8 cellular contexts compared by ENCODE assay signal in genomic region chr9:4315582-4316215, GRCh38. TPM values are rescaled to one million over a fixed set of nuclear protein-coding genes. Genes with fewer than 3 reads are reported as not detected.
DNase-seq lines count a peak whose midpoint lies in the region; ATAC-seq, FAIRE-seq and TF ChIP-seq lines count a peak whose summit lies in the region.

No MANE protein-coding gene starts in this region.

- no peaks in the 10 kb centered on the region for H3F3A ChIP-seq in DOHH2 (ENCODE audit: control insufficient read depth, insufficient read depth)

- no peak for TF ChIP-seq POLR2A in Peyer's patch (IDR thresholded peaks at IDR 0.05)

- no peak overlapping the region for H2AFZ ChIP-seq in parathyroid adenoma

- peak; percentile 48 to 87 (median 85) for DNase-seq in Peyer's patch
- DNase-seq in activated T-helper 1 cell treated with anti-CD3 and anti-CD28 coated beads, Interleukin-12 subunit alpha, Interleukin-12 subunit beta, Interleukin-2, Interleukin-4 antibody, amounts not matched to agents 30 ng/mL and 10 ng/mL and 1 ng/mL, durations not matched to agents 14 hours and 24 hours and 36 hours (ENCODE audit: low spot score): peak; percentile 60
- peak; percentile 52 to 89 for DNase-seq in foreskin fibroblast
- DNase-seq in urothelium cell line (ENCODE audit: low spot score): peak; percentile 60

- TF ChIP-seq EP300 in Ishikawa (IDR thresholded peaks at IDR 0.05; ENCODE audit: borderline replicate concordance): no peak

- H3K9me3 ChIP-seq in DOHH2 (ENCODE audit: control insufficient read depth, insufficient read depth, low read length) (no peaks in the 10 kb centered on the region), Peyer's patch (no peaks in the 10 kb centered on the region), parathyroid adenoma (ENCODE audit: control insufficient read depth, low read length) (no peaks in the 10 kb centered on the region)

- no peaks in the 10 kb centered on the region for H3K36me3 Mint-ChIP-seq in activated T-helper 1 cell treated with anti-CD3 and anti-CD28 coated beads, Interleukin-12 subunit alpha, Interleukin-12 subunit beta, Interleukin-2, Interleukin-4 antibody, amounts not matched to agents 30 ng/mL and 10 ng/mL and 1 ng/mL, durations not matched to agents 14 hours and 24 hours and 36 hours (ENCODE audit: low read depth)

- H3K4me1 Mint-ChIP-seq in activated T-helper 1 cell treated with anti-CD3 and anti-CD28 coated beads, Interleukin-12 subunit alpha, Interleukin-12 subunit beta, Interleukin-2, Interleukin-4 antibody, amounts not matched to agents 30 ng/mL and 10 ng/mL and 1 ng/mL, durations not matched to agents 14 hours and 24 hours and 36 hours (ENCODE audit: low read depth): peaks cover 5% of the 10 kb centered on the region

- no peaks in the 10 kb centered on the region for H3K9me2 ChIP-seq in DOHH2 (replicated peaks; ENCODE audit: control insufficient read depth, low read length)

- H3K36me3 ChIP-seq in DOHH2 (ENCODE audit: control insufficient read depth, low read length): no peaks in the 10 kb centered on the region
- no peaks in the 10 kb centered on the region for H3K36me3 ChIP-seq in Peyer's patch
- no peaks in the 10 kb centered on the region for H3K36me3 ChIP-seq in parathyroid adenoma (ENCODE audit: control insufficient read depth, insufficient read depth, low read length)

- H3K4me1 ChIP-seq in DOHH2 (ENCODE audit: control insufficient read depth, low read length) (no peaks in the 10 kb centered on the region), Peyer's patch (no peaks in the 10 kb centered on the region), parathyroid adenoma (no peaks in the 10 kb centered on the region)

- H3K4me2 ChIP-seq in DOHH2 (ENCODE audit: low read length) (no peak overlapping the region), parathyroid adenoma (ENCODE audit: low read length) (no peak overlapping the region)

- H3K27ac ChIP-seq in DOHH2 (ENCODE audit: low read depth, low read length): no peak overlapping the region
- no peak overlapping the region for H3K27ac ChIP-seq in Peyer's patch
- H3K27ac ChIP-seq in parathyroid adenoma: no peak overlapping the region

- no peak overlapping the region for H3K4me3 Mint-ChIP-seq in activated T-helper 1 cell treated with anti-CD3 and anti-CD28 coated beads, Interleukin-12 subunit alpha, Interleukin-12 subunit beta, Interleukin-2, Interleukin-4 antibody, amounts not matched to agents 30 ng/mL and 10 ng/mL and 1 ng/mL, durations not matched to agents 14 hours and 24 hours and 36 hours

- TF ChIP-seq CTCF in DOHH2 (IDR thresholded peaks at IDR 0.05; ENCODE audit: low read depth, low read length, poor library complexity, severe bottlenecking): peak; percentile 91
- peak in 5 of 6 experiments; percentile 23 to 84 (median 82) for TF ChIP-seq CTCF in Peyer's patch (IDR thresholded peaks at IDR 0.05)
- TF ChIP-seq CTCF in foreskin fibroblast (IDR thresholded peaks at IDR 0.05; ENCODE audit: low read depth, low read length): peak; percentile 49
- peak; percentile 61 for TF ChIP-seq CTCF in parathyroid adenoma (IDR thresholded peaks at IDR 0.05)

- no peak overlapping the region for H3K27ac Mint-ChIP-seq in activated T-helper 1 cell treated with anti-CD3 and anti-CD28 coated beads, Interleukin-12 subunit alpha, Interleukin-12 subunit beta, Interleukin-2, Interleukin-4 antibody, amounts not matched to agents 30 ng/mL and 10 ng/mL and 1 ng/mL, durations not matched to agents 14 hours and 24 hours and 36 hours

- TF ChIP-seq RAD21 in Ishikawa (IDR thresholded peaks at IDR 0.05; ENCODE audit: low read depth): peak; percentile 99

- ATAC-seq in GM21529 (IDR thresholded peaks at IDR 0.05; ENCODE audit: unreplicated experiment): peak; percentile 98

- intact Hi-C loops in activated T-helper 1 cell treated with anti-CD3 and anti-CD28 coated beads, Interleukin-12 subunit alpha, Interleukin-12 subunit beta, Interleukin-2, Interleukin-4 antibody, amounts not matched to agents 30 ng/mL and 10 ng/mL and 1 ng/mL, durations not matched to agents 14 hours and 24 hours and 36 hours (cut with micrococcal nuclease): loop anchor here (1.0 to 5.0 kb wide), 6 partner anchors 8 to 583 kb away; no protein-coding TSS in a partner anchor

- no peak overlapping the region for H3K9ac ChIP-seq in parathyroid adenoma

- FAIRE-seq in urothelium cell line (lab: Jason Lieb, UNC): no peak

- peaks cover 13% of the 10 kb centered on the region for H3K27me3 Mint-ChIP-seq in activated T-helper 1 cell treated with anti-CD3 and anti-CD28 coated beads, Interleukin-12 subunit alpha, Interleukin-12 subunit beta, Interleukin-2, Interleukin-4 antibody, amounts not matched to agents 30 ng/mL and 10 ng/mL and 1 ng/mL, durations not matched to agents 14 hours and 24 hours and 36 hours (ENCODE audit: insufficient read depth)

- no peaks in the 10 kb centered on the region for H3K79me2 ChIP-seq in DOHH2 (ENCODE audit: control insufficient read depth, low read length)
- H3K79me2 ChIP-seq in parathyroid adenoma: no peaks in the 10 kb centered on the region

- no peaks in the 10 kb centered on the region for H4K20me1 ChIP-seq in DOHH2 (ENCODE audit: control insufficient read depth, insufficient read depth, low read depth, low read length)

- no peak overlapping the region for H3K4me3 ChIP-seq in DOHH2 (ENCODE audit: low read length)
- no peak overlapping the region for H3K4me3 ChIP-seq in Peyer's patch
- no peak overlapping the region for H3K4me3 ChIP-seq in foreskin fibroblast (ENCODE audit: low read depth in 1 of 2, low read length in 2 of 2)
- no peak overlapping the region for H3K4me3 ChIP-seq in parathyroid adenoma (ENCODE audit: low read depth, low read length)

- H3K27me3 ChIP-seq in DOHH2 (ENCODE audit: control insufficient read depth, low read length): peaks cover 7% of the 10 kb centered on the region; the same call in 1 of the 2 replicates
- no peaks in the 10 kb centered on the region for H3K27me3 ChIP-seq in Peyer's patch
- H3K27me3 ChIP-seq in parathyroid adenoma (ENCODE audit: control insufficient read depth, insufficient read depth, low read length): no peaks in the 10 kb centered on the region

- no peaks in the 10 kb centered on the region for H3K9me3 Mint-ChIP-seq in activated T-helper 1 cell treated with anti-CD3 and anti-CD28 coated beads, Interleukin-12 subunit alpha, Interleukin-12 subunit beta, Interleukin-2, Interleukin-4 antibody, amounts not matched to agents 30 ng/mL and 10 ng/mL and 1 ng/mL, durations not matched to agents 14 hours and 24 hours and 36 hours

TF ChIP-seq in Ishikawa, 13 proteins besides CTCF, POLR2A, EP300 and RAD21:
- TF ChIP-seq EGR1 (IDR thresholded peaks at IDR 0.05) (no peak), USF1 (IDR thresholded peaks at IDR 0.05) (no peak), CEBPB (IDR thresholded peaks at IDR 0.05) (no peak)

RNA-seq across cellular contexts. Expression of gene GLIS3, which starts 15.8 kb away (rescaled TPM):
- total RNA-seq in Peyer's patch: 10 to 100 TPM; 24.2 to 50.1 (median 38.3) TPM
- 3.3 and 4.0 TPM in 2 replicates for total RNA-seq in activated T-helper 1 cell treated with anti-CD3 and anti-CD28 coated beads, Interleukin-12 subunit alpha, Interleukin-12 subunit beta, Interleukin-2, Interleukin-4 antibody, amounts not matched to agents 30 ng/mL and 10 ng/mL and 1 ng/mL, durations not matched to agents 14 hours and 24 hours and 36 hours
